8 cellular contexts compared by ENCODE assay signal in the genomic region with DNA sequence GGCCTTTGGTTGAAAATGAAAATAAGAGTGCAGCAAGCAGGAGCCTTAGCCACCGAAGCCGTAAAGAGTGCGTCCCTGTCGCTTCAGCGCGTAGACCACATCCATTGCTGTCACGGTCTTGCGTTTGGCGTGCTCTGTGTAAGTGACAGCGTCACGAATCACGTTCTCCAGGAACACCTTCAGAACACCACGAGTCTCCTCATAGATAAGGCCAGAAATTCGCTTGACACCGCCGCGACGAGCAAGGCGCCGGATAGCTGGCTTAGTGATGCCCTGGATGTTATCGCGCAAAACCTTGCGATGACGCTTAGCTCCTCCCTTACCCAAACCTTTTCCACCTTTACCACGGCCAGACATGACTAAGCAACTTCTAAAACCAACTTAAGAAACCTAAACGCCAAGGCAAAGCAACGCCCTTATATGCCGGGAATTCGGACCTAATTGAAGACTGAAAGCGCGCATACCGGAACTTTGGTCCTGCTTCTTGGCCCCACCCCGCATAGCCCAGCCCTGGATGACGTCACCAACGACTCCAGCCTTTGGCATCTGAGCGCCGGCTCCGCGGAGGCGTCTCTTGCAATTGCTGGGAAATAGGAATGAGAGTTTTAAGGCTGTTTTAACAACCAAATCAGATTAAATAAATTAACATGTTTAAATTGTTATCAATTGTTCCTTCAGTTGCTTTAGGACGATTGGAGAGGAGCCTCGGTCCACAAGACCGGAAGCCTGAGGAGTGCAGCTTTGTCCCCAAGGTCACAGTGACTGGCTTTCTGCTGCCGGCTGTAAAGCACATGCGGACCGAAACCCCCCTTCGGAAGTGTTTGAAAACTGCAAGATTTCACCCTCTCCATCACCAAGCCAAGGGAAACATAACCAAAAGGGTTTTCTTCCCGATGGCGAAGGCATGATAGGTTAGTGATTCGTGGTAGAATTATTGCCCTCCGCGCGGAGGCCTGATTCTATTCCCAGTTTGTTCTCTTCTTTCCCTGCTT.
DNase-seq lines count a peak whose midpoint lies in the region; ATAC-seq and TF ChIP-seq lines count a peak whose summit lies in the region.

No MANE protein-coding gene starts in this region.

- H3K4me3 ChIP-seq in left lung, result peak overlapping the region; percentile 68 to 69

- no peaks in the 10 kb centered on the region for H3K27me3 ChIP-seq in left lung

- no peaks in the 10 kb centered on the region for H3K36me3 ChIP-seq in left lung

- peak overlapping the region; percentile 98 for H3K27ac Mint-ChIP-seq in dendritic cell treated with granulocyte-macrophage colony-stimulating factor and Interleukin-4, amounts not matched to agents 40 ng/mL and 50 ng/mL, for 4 days

- peaks cover 10 to 18% of the 10 kb centered on the region in 2 donors for H3K4me1 ChIP-seq in left lung

- H3K36me3 Mint-ChIP-seq in dendritic cell treated with granulocyte-macrophage colony-stimulating factor and Interleukin-4, amounts not matched to agents 40 ng/mL and 50 ng/mL, for 4 days (ENCODE audit: low read depth), result peaks cover 27% of the 10 kb centered on the region

- DNase-seq in C1 segment of cervical spinal cord (lab: John Stamatoyannopoulos, UW), result peak; percentile 55 to 98 (median 89)
- peak; percentile 99 for DNase-seq in NCI-H748 (lab: John Stamatoyannopoulos, UW; ENCODE audit: unreplicated experiment)
- peak; percentile 84 to 99 for DNase-seq in activated CD4-positive, alpha-beta T cell treated with anti-CD3 and anti-CD28 coated beads, Interleukin-2, amount 50 U/mL, for 24 hours (ENCODE audit: low read depth in 1 of 2, low spot score in 1 of 2)
- DNase-seq in left lung, result peak; percentile 97 to 99
- DNase-seq in stimulated activated CD4-positive, alpha-beta T cell treated with anti-CD3 and anti-CD28 coated beads, Interleukin-2, amount 100 ng/mL, for 4 hours (ENCODE audit: low read depth), result peak; percentile 96

- H3K9me3 Mint-ChIP-seq in dendritic cell treated with granulocyte-macrophage colony-stimulating factor and Interleukin-4, amounts not matched to agents 40 ng/mL and 50 ng/mL, for 4 days, result peaks cover 20% of the 10 kb centered on the region

- H3K4me1 Mint-ChIP-seq in dendritic cell treated with granulocyte-macrophage colony-stimulating factor and Interleukin-4, amounts not matched to agents 40 ng/mL and 50 ng/mL, for 4 days (ENCODE audit: low read depth), result peaks cover 17% of the 10 kb centered on the region

- TF ChIP-seq CTCF in left lung (IDR thresholded peaks at IDR 0.05), result no peak

- peak overlapping the region; percentile 77 for H3K4me3 Mint-ChIP-seq in dendritic cell treated with granulocyte-macrophage colony-stimulating factor and Interleukin-4, amounts not matched to agents 40 ng/mL and 50 ng/mL, for 4 days

- peak overlapping the region; percentile 92 to 98 for H3K27ac ChIP-seq in left lung

- no peaks in the 10 kb centered on the region for H3K27me3 Mint-ChIP-seq in dendritic cell treated with granulocyte-macrophage colony-stimulating factor and Interleukin-4, amounts not matched to agents 40 ng/mL and 50 ng/mL, for 4 days

- peak; percentile 72 for ATAC-seq in GM19372 (IDR thresholded peaks at IDR 0.05; ENCODE audit: low read depth, unreplicated experiment)
- peak; percentile 70 for ATAC-seq in HG03521 (IDR thresholded peaks at IDR 0.05; ENCODE audit: unreplicated experiment)
- ATAC-seq in left lung, result peak; percentile 93

- intact Hi-C loops in dendritic cell treated with granulocyte-macrophage colony-stimulating factor and Interleukin-4, amounts not matched to agents 40 ng/mL and 50 ng/mL, for 4 days (cut with micrococcal nuclease), result loop anchor here (1.0 kb wide), 2 partner anchors 12 to 34 kb away; a partner anchor contains a TSS
- intact Hi-C loops in left lung (cut with DNase I), result no loop called here

- peaks cover 0 to 12% of the 10 kb centered on the region in 2 donors for H3K9me3 ChIP-seq in left lung

Comparison
In these comparisons a context has a peak if more than half of its experiments do, and no peak if none do; other contexts are left out.
1. Peak in every context shown above with its lines: DNase-seq, ATAC-seq, H3K4me3 ChIP-seq and H3K27ac ChIP-seq.